In the genomic region with DNA sequence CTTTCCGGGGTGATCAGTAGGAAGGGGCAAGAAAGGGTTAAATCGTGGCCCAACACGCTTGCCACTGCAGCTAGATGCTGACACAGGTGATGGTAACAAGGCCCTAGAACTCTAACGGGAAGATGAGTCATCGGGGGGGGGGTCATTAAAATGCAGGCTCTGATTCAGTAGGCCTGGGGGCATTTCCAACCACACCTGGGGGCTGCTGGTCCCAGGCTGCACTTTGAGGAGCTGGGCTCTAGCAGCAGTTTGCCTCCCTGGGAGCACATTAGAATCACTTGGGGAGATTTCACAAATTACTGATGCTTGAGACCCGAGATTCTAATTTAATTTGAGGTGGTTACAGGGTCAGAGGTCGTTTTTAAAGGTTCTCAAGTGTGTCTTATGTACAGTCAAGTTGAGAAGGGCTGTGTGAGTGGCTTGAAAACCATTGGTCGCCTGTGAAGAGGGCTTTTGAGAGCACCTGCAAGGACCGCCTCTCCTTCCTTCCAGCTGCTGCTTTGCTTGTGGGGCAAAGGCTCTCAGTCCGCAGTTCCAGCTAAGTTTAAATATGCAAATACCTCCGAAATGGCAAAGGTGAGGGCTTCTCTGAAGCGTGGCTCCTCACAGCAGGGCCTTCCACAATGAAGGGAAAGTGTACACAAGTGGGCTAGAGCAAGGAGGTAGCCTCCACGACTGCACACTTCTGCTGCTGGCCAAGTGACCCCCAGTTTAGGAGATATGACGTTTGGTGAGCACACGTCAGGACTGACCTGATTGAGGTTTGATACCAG, we compare ENCODE assay signal across 10 cellular contexts.
DNase-seq lines count a peak whose midpoint lies in the region; ATAC-seq, FAIRE-seq and TF ChIP-seq lines count a peak whose summit lies in the region.
"Had no signal": no experiment of that assay in that cellular context is flagged by ENCODE, and none has a peak within 500 bp of the region (broad histone marks: within the 10 kb centered on the region; RNA-seq: fewer than 3 reads in every experiment).

No MANE protein-coding gene starts in this region.

- POLR2A ChIA-PET in PC-3 (lab: Charles Lee; ENCODE audit: unreplicated experiment) = no interaction called here
- POLR2A ChIA-PET in CD8-positive, alpha-beta T cell (lab: Charles Lee) = no interaction called here

- ATAC-seq in GM19328 (IDR thresholded peaks at IDR 0.05; ENCODE audit: unreplicated experiment) = peak; percentile 66
- peak; percentile 66 for ATAC-seq in HG03066 (IDR thresholded peaks at IDR 0.05; ENCODE audit: low read depth, unreplicated experiment)
- ATAC-seq in PC-3 = peak; percentile 11; the same call in 1 of the 2 replicates
- ATAC-seq in CD8-positive, alpha-beta T cell = no peak
- ATAC-seq in activated CD8-positive, alpha-beta memory T cell treated with anti-CD3 and anti-CD28 coated beads, Interleukin-2, amount 10 ng/mL, durations not matched to agents 7 days and 5 days = no peak

- no peaks in the 10 kb centered on the region for H3K27me3 Mint-ChIP-seq in CD8-positive, alpha-beta T cell (ENCODE audit: low read depth)
- peaks cover 3% of the 10 kb centered on the region for H3K27me3 Mint-ChIP-seq in activated CD8-positive, alpha-beta memory T cell treated with anti-CD3 and anti-CD28 coated beads, Interleukin-2, amount 10 ng/mL, durations not matched to agents 7 days and 5 days

- peaks cover 30% of the 10 kb centered on the region for H3K4me1 ChIP-seq in PC-3 (ENCODE audit: insufficient read depth, low read length)
- peaks cover 0 to 2% of the 10 kb centered on the region in 2 donors for H3K4me1 ChIP-seq in kidney (ENCODE audit: control insufficient read depth in 1 of 2, insufficient read depth in 1 of 2, low read depth in 1 of 2, low read length in 2 of 2)
- no peaks in the 10 kb centered on the region for H3K4me1 ChIP-seq in CD8-positive, alpha-beta T cell (ENCODE audit: insufficient read depth, low read length)

- no peaks in the 10 kb centered on the region for H3K9me3 ChIP-seq in PC-3 (ENCODE audit: low read length)
- H3K9me3 ChIP-seq in kidney (ENCODE audit: control insufficient read depth in 1 of 2, low read length in 2 of 2) = no peaks in the 10 kb centered on the region
- H3K9me3 ChIP-seq in CD8-positive, alpha-beta T cell (ENCODE audit: low read length) = no peaks in the 10 kb centered on the region
- H3K9me3 ChIP-seq: upper lobe of left lung had no signal

- FAIRE-seq in kidney (lab: Jason Lieb, UNC) = no peak

- no TSS peak for BruUV-seq in PC-3 (replicated peaks; lab: Mats Ljungman, UMichigan)

- DNase-seq in A172 (ENCODE audit: low spot score) (peak; percentile 41), PC-3 (peak; percentile 69), kidney (no peak), activated gamma-delta T cell treated with Interleukin-2 at 50 U/mL for 16 hours (no peak)
- no peak for DNase-seq in CD8-positive, alpha-beta T cell
- DNase-seq in activated CD8-positive, alpha-beta memory T cell treated with anti-CD3 and anti-CD28 coated beads, Interleukin-2, amount 10 ng/mL, durations not matched to agents 7 days and 5 days = no peak

- no peak overlapping the region for H3K27ac Mint-ChIP-seq in CD8-positive, alpha-beta T cell
- no peak overlapping the region for H3K27ac Mint-ChIP-seq in activated CD8-positive, alpha-beta memory T cell treated with anti-CD3 and anti-CD28 coated beads, Interleukin-2, amount 10 ng/mL, durations not matched to agents 7 days and 5 days

- H3K9ac ChIP-seq in PC-3 (ENCODE audit: low read length) (no peak overlapping the region), kidney (ENCODE audit: low read length in 2 of 2) (no peak overlapping the region)

- no peaks in the 10 kb centered on the region for H3K4me1 Mint-ChIP-seq in CD8-positive, alpha-beta T cell (ENCODE audit: low read depth)
- no peaks in the 10 kb centered on the region for H3K4me1 Mint-ChIP-seq in activated CD8-positive, alpha-beta memory T cell treated with anti-CD3 and anti-CD28 coated beads, Interleukin-2, amount 10 ng/mL, durations not matched to agents 7 days and 5 days

- H3K4me3 Mint-ChIP-seq in CD8-positive, alpha-beta T cell = no peak overlapping the region
- H3K4me3 Mint-ChIP-seq in activated CD8-positive, alpha-beta memory T cell treated with anti-CD3 and anti-CD28 coated beads, Interleukin-2, amount 10 ng/mL, durations not matched to agents 7 days and 5 days = no peak overlapping the region

- no peaks in the 10 kb centered on the region for H3F3A ChIP-seq in PC-3 (ENCODE audit: low read length, unreplicated experiment)

- CTCF ChIA-PET in PC-3 (lab: Charles Lee) = interaction anchor here (0.6 to 1.0 kb wide), 2 partner anchors 113 to 205 kb away, joined by 3 to 5 read pairs; no protein-coding TSS in a partner anchor
- CTCF ChIA-PET in CD8-positive, alpha-beta T cell (lab: Charles Lee) = no interaction called here
- CTCF ChIA-PET in activated CD8-positive, alpha-beta memory T cell treated with anti-CD3 and anti-CD28 coated beads, Interleukin-2, amount 10 ng/mL, durations not matched to agents 7 days and 5 days (lab: Charles Lee) = no interaction called here

- H4K20me1 ChIP-seq in PC-3 (ENCODE audit: low read length) = no peaks in the 10 kb centered on the region

- H3K27me3 ChIP-seq in PC-3 (ENCODE audit: low read length) = no peaks in the 10 kb centered on the region
- H3K27me3 ChIP-seq in CD8-positive, alpha-beta T cell (ENCODE audit: insufficient read depth, low read length) = no peaks in the 10 kb centered on the region
- H3K27me3 ChIP-seq: cardiac muscle cell, upper lobe of left lung had no signal

- no peaks in the 10 kb centered on the region for H3K36me3 ChIP-seq in PC-3 (ENCODE audit: low read depth, low read length)
- no peaks in the 10 kb centered on the region for H3K36me3 ChIP-seq in kidney (ENCODE audit: control insufficient read depth in 1 of 2, insufficient read depth in 2 of 2, low read length in 2 of 2)
- no peaks in the 10 kb centered on the region for H3K36me3 ChIP-seq in CD8-positive, alpha-beta T cell (ENCODE audit: insufficient read depth, low read length)
- H3K36me3 ChIP-seq: cardiac muscle cell, upper lobe of left lung had no signal

- H3K9me3 Mint-ChIP-seq in CD8-positive, alpha-beta T cell = no peaks in the 10 kb centered on the region
- no peaks in the 10 kb centered on the region for H3K9me3 Mint-ChIP-seq in activated CD8-positive, alpha-beta memory T cell treated with anti-CD3 and anti-CD28 coated beads, Interleukin-2, amount 10 ng/mL, durations not matched to agents 7 days and 5 days (ENCODE audit: low read depth)

- H3K4me3 ChIP-seq in PC-3 (ENCODE audit: low read length) (no peak overlapping the region), kidney (ENCODE audit: low read length in 2 of 2) (no peak overlapping the region)
- no peak overlapping the region for H3K4me3 ChIP-seq in CD8-positive, alpha-beta T cell (ENCODE audit: low read depth, low read length)
- H3K4me3 ChIP-seq: cardiac muscle cell, upper lobe of left lung had no signal

- H3K27ac ChIP-seq in PC-3 (ENCODE audit: low read length) (no peak overlapping the region), kidney (ENCODE audit: low read depth in 2 of 2, low read length in 2 of 2) (no peak overlapping the region)
- no peak overlapping the region for H3K27ac ChIP-seq in CD8-positive, alpha-beta T cell (ENCODE audit: low read depth, low read length)
- H3K27ac ChIP-seq: cardiac muscle cell, upper lobe of left lung had no signal

- TF ChIP-seq CTCF in PC-3 (conservative IDR thresholded peaks at IDR 0.05; ENCODE audit: low read depth, low read length) (no peak), kidney (IDR thresholded peaks at IDR 0.05; ENCODE audit: borderline replicate concordance, extremely low read depth, insufficient read depth) (no peak)
- TF ChIP-seq CTCF in CD8-positive, alpha-beta T cell (IDR thresholded peaks at IDR 0.05) = no peak

- H3K9me2 ChIP-seq in PC-3 (replicated peaks; ENCODE audit: low read length) = no peaks in the 10 kb centered on the region

- intact Hi-C loops in PC-3 (cut with micrococcal nuclease) (no loop called here), kidney (cut with DNase I) (no loop called here)
- intact Hi-C loops in CD8-positive, alpha-beta T cell (cut with DNase I, micrococcal nuclease) = no loop called here

- no peaks in the 10 kb centered on the region for H3K36me3 Mint-ChIP-seq in CD8-positive, alpha-beta T cell
- no peaks in the 10 kb centered on the region for H3K36me3 Mint-ChIP-seq in activated CD8-positive, alpha-beta memory T cell treated with anti-CD3 and anti-CD28 coated beads, Interleukin-2, amount 10 ng/mL, durations not matched to agents 7 days and 5 days

- H3K4me2 ChIP-seq in PC-3 (ENCODE audit: low read length) = peak overlapping the region; percentile 54

- peak overlapping the region; percentile 57; the same call in 1 of the 2 replicates for H2AFZ ChIP-seq in PC-3 (ENCODE audit: low read length)

- no peaks in the 10 kb centered on the region for H3K79me2 ChIP-seq in PC-3 (ENCODE audit: low read length)

Comparison
In these comparisons a context has a peak if more than half of its experiments do, and no peak if none do; other contexts are left out.
1. DNase-seq: peak in A172 (single experiment) and PC-3 (single experiment); none in kidney (single experiment), CD8-positive, alpha-beta T cell (0 of 7), activated gamma-delta T cell treated with Interleukin-2 at 50 U/mL for 16 hours (single experiment) and activated CD8-positive, alpha-beta memory T cell treated with anti-CD3 and anti-CD28 coated beads, Interleukin-2, amount 10 ng/mL, durations not matched to agents 7 days and 5 days (single experiment).
2. ATAC-seq: peak in GM19328 (single experiment), HG03066 (single experiment) and PC-3 (single experiment); none in CD8-positive, alpha-beta T cell (single experiment) and activated CD8-positive, alpha-beta memory T cell treated with anti-CD3 and anti-CD28 coated beads, Interleukin-2, amount 10 ng/mL, durations not matched to agents 7 days and 5 days (single experiment).